ENCODE assay signal across 13 cellular contexts in the genomic region with DNA sequence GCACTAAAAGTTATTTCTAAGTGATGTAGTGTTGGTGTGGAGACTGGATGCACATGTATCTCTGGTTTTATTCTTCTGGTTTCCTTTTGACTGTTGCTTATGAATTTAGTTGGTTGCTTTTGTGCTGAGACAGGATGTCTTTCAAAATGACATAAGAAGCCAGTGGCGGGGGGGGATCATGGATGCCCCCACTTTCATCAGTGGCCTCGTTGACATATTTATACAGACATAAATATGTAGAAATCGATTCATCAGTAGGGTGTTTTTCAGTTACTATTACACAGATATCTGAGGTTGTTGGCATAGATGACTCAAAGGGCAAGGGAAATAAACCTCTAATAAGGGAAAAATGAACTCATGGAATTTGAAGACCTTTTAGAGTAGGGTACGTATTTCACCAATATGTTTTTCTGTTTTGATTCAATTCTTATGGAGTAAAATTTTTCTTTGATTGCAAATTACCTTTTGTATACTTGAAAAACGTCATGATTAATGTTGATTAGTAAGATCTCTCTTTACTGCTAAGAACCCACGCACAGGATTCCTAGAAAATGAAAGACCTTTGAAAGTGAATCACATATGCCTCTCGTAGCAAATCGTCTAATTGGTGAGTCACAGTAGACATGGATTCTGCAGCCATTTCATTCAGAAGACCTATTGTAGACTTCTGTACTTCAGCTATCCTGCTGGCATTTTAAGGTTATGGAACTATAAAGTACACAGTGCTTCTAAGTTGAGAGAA.
DNase-seq lines count a peak whose midpoint lies in the region; ATAC-seq, FAIRE-seq and TF ChIP-seq lines count a peak whose summit lies in the region.
"Had no signal": no experiment of that assay in that cellular context is flagged by ENCODE, and none has a peak within 500 bp of the region (broad histone marks: within the 10 kb centered on the region; RNA-seq: fewer than 3 reads in every experiment).

No MANE protein-coding gene starts in this region.

- no peak for ATAC-seq in GM21360 (IDR thresholded peaks at IDR 0.05; ENCODE audit: unreplicated experiment)

- no peaks in the 10 kb centered on the region for H3K9me3 ChIP-seq in A673 (ENCODE audit: low read depth, low read length, poor library complexity, severe bottlenecking)
- H3K9me3 ChIP-seq in transverse colon: no peaks in the 10 kb centered on the region

- no peaks in the 10 kb centered on the region for H3K27me3 Mint-ChIP-seq in activated naive CD4-positive, alpha-beta T cell treated with anti-CD3 and anti-CD28 coated beads, Interleukin-2, amount 10 ng/mL, durations not matched to agents 7 days and 5 days
- H3K27me3 Mint-ChIP-seq: CD4-positive, alpha-beta T cell had no signal

- H3K4me1 Mint-ChIP-seq in activated naive CD4-positive, alpha-beta T cell treated with anti-CD3 and anti-CD28 coated beads, Interleukin-2, amount 10 ng/mL, durations not matched to agents 7 days and 5 days: peaks cover 5% of the 10 kb centered on the region

- WGBS in transverse colon (ENCODE audit: low coverage in 1 of 2), 2 donors: 74 to 82% methylated on average over 3 to 8 of the region's 8 CpGs

- in situ Hi-C loops in transverse colon (cut with MboI; ENCODE audit: low pct_ligation_motif_present in 1 of 4, low pct_unique_long_range_greater_than_20kb in 1 of 4, low sequenced_read_pairs in 3 of 4): no loop called here

- TF ChIP-seq CTCF in A673 (conservative IDR thresholded peaks at IDR 0.05; ENCODE audit: low read depth, low read length) (no peak), fibroblast of villous mesenchyme (IDR thresholded peaks at IDR 0.05; ENCODE audit: insufficient read depth, low read depth, low read length) (no peak), transverse colon (IDR thresholded peaks at IDR 0.05) (no peak)

- POLR2A ChIA-PET in A673 (lab: Charles Lee; ENCODE audit: low non-redundant PET): no interaction called here

- DNase-seq in A673 (ENCODE audit: low spot score): peak; percentile 59
- peak; percentile 89 for DNase-seq in HCEC 1CT
- peak; percentile 19 for DNase-seq in activated naive CD4-positive, alpha-beta T cell treated with anti-CD3 and anti-CD28 coated beads, Interleukin-2, amount 10 ng/mL, durations not matched to agents 7 days and 5 days
- peak; percentile 53 for DNase-seq in fibroblast of villous mesenchyme (ENCODE audit: low read depth)
- no peak for DNase-seq in transverse colon
- no peak for DNase-seq in urothelium cell line (ENCODE audit: low spot score)
- DNase-seq in substantia nigra (lab: John Stamatoyannopoulos, UW): no peak
- DNase-seq: activated gamma-delta T cell; NCI-H1436 treated with DMSO at 0.1 percent for 48 hours; small intestine; stimulated activated naive CD4-positive, alpha-beta T cell treated with Interleukin-2 at 50 U/mL for 16 hours had no signal

- no peak for TF ChIP-seq POLR2A in transverse colon (IDR thresholded peaks at IDR 0.05)

- H3K36me3 ChIP-seq in A673 (ENCODE audit: insufficient read depth, low read length, poor library complexity, severe bottlenecking): no peaks in the 10 kb centered on the region
- H3K36me3 ChIP-seq in transverse colon: no peaks in the 10 kb centered on the region

- H3K27me3 ChIP-seq in A673 (replicated peaks; ENCODE audit: insufficient read depth, low read depth, low read length, poor library complexity) (no peaks in the 10 kb centered on the region), transverse colon (no peaks in the 10 kb centered on the region)

- no peak overlapping the region for H3K4me3 ChIP-seq in A673 (ENCODE audit: low read depth, low read length, poor library complexity, severe bottlenecking)
- H3K4me3 ChIP-seq in fibroblast of villous mesenchyme (ENCODE audit: low read depth, low read length): no peak overlapping the region
- H3K4me3 ChIP-seq in transverse colon: no peak overlapping the region

- intact Hi-C loops in A673 (cut with micrococcal nuclease; ENCODE audit: unreplicated experiment): no loop called here
- intact Hi-C loops in transverse colon (cut with DNase I; ENCODE audit: low total_unique reads): no loop called here

- no peak for FAIRE-seq in urothelium cell line (lab: Jason Lieb, UNC)
- FAIRE-seq: small intestine had no signal

- H3K27ac ChIP-seq in A673 (ENCODE audit: low read depth, low read length, poor library complexity, severe bottlenecking) (no peak overlapping the region), transverse colon (no peak overlapping the region), substantia nigra (ENCODE audit: low read depth, low read length, poor library complexity, severe bottlenecking) (no peak overlapping the region)

- peaks cover 3% of the 10 kb centered on the region for H3K9me3 Mint-ChIP-seq in activated naive CD4-positive, alpha-beta T cell treated with anti-CD3 and anti-CD28 coated beads, Interleukin-2, amount 10 ng/mL, durations not matched to agents 7 days and 5 days
- H3K9me3 Mint-ChIP-seq: CD4-positive, alpha-beta T cell had no signal

- CTCF ChIA-PET in A673 (lab: Charles Lee): no interaction called here
- CTCF ChIA-PET in activated naive CD4-positive, alpha-beta T cell treated with anti-CD3 and anti-CD28 coated beads, Interleukin-2, amount 10 ng/mL, durations not matched to agents 7 days and 5 days (lab: Charles Lee): no interaction called here

- no peaks in the 10 kb centered on the region for H3K36me3 Mint-ChIP-seq in activated naive CD4-positive, alpha-beta T cell treated with anti-CD3 and anti-CD28 coated beads, Interleukin-2, amount 10 ng/mL, durations not matched to agents 7 days and 5 days

- H3K4me1 ChIP-seq in A673 (ENCODE audit: insufficient read depth, low read length, poor library complexity, severe bottlenecking): peaks cover 26% of the 10 kb centered on the region
- H3K4me1 ChIP-seq in transverse colon: no peaks in the 10 kb centered on the region

- no peak overlapping the region for H3K4me3 Mint-ChIP-seq in activated naive CD4-positive, alpha-beta T cell treated with anti-CD3 and anti-CD28 coated beads, Interleukin-2, amount 10 ng/mL, durations not matched to agents 7 days and 5 days
- H3K4me3 Mint-ChIP-seq: CD4-positive, alpha-beta T cell had no signal

- no TSS peak for BruUV-seq in A673 (replicated peaks; lab: Mats Ljungman, UMichigan)

- TF ChIP-seq EP300 in transverse colon (IDR thresholded peaks at IDR 0.05; ENCODE audit: low read depth): no peak

- H3K27ac Mint-ChIP-seq in activated naive CD4-positive, alpha-beta T cell treated with anti-CD3 and anti-CD28 coated beads, Interleukin-2, amount 10 ng/mL, durations not matched to agents 7 days and 5 days: no peak overlapping the region
- H3K27ac Mint-ChIP-seq: CD4-positive, alpha-beta T cell had no signal

Comparison
In these comparisons a context has a peak if more than half of its experiments do, and no peak if none do; other contexts are left out.
1. DNase-seq: peak in A673 (single experiment), HCEC 1CT (single experiment), activated naive CD4-positive, alpha-beta T cell treated with anti-CD3 and anti-CD28 coated beads, Interleukin-2, amount 10 ng/mL, durations not matched to agents 7 days and 5 days (single experiment) and fibroblast of villous mesenchyme (single experiment); none in transverse colon (single experiment), urothelium cell line (single experiment) and substantia nigra (0 of 49).